23 cellular contexts compared by ENCODE assay signal in the genomic region with DNA sequence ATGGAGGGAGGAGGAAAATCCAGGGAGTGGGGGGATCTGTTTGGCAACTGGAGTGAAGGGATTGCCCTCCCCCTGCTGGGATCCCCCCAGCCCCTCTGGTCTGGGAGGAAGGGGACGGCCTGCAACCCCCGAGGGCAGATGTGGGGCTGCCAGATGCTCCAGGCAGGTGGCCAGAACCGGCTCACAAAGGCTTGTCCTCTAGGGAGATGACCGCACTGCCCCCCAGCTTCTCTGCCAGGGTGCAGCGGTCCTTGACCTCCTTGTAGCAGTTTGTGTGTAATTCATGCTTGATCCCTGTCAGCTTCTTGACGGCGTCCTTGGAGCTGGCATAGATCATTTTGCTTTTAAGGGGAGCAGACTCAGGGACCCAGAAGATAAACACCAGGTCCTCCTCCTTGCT.
"Had no signal": no experiment of that assay in that cellular context is flagged by ENCODE, and none has a peak within 500 bp of the region (broad histone marks: within the 10 kb centered on the region; RNA-seq: fewer than 3 reads in every experiment).

No MANE protein-coding gene starts in this region.

- ATAC-seq: activated CD4-positive, CD25-positive, alpha-beta regulatory T cell treated with anti-CD3 and anti-CD28 coated beads, Interleukin-2, amount 50 U/mL, for 24 hours; activated CD8-positive, alpha-beta memory T cell treated with anti-CD3 and anti-CD28 coated beads, Interleukin-2, amount 10 ng/mL, durations not matched to agents 7 days and 5 days; body of pancreas; esophagus mucosa had no signal

- H3K4me3 ChIP-seq: body of pancreas, cardiac muscle cell, left ventricle myocardium inferior, spleen had no signal

- H3K9me3 Mint-ChIP-seq: activated CD4-positive, alpha-beta memory T cell treated with anti-CD3 and anti-CD28 coated beads, Interleukin-2, amount 10 ng/mL, durations not matched to agents 7 days and 5 days; activated CD4-positive, alpha-beta T cell treated with anti-CD3 and anti-CD28 coated beads, Interleukin-2, amount 10 ng/mL, durations not matched to agents 24 days and 14 days; activated naive CD4-positive, alpha-beta T cell treated with anti-CD3 and anti-CD28 coated beads, Interleukin-2, amount 50 U/mL, for 24 hours; activated T-helper 1 cell treated with anti-CD3 and anti-CD28 coated beads, Interleukin-12 subunit alpha, Interleukin-12 subunit beta, Interleukin-2, Interleukin-4 antibody, amounts not matched to agents 30 ng/mL and 10 ng/mL and 1 ng/mL, durations not matched to agents 14 hours and 24 hours and 36 hours; nephron progenitor cell had no signal

- H3K4me1 ChIP-seq: spleen had no signal

- H3K27ac ChIP-seq: body of pancreas, cardiac muscle cell, left ventricle myocardium inferior, spleen had no signal

- H3K4me3 Mint-ChIP-seq: activated CD4-positive, alpha-beta memory T cell treated with anti-CD3 and anti-CD28 coated beads, Interleukin-2, amount 10 ng/mL, durations not matched to agents 7 days and 5 days; activated CD4-positive, alpha-beta T cell treated with anti-CD3 and anti-CD28 coated beads, Interleukin-2, amount 10 ng/mL, durations not matched to agents 24 days and 14 days; activated CD8-positive, alpha-beta memory T cell treated with anti-CD3 and anti-CD28 coated beads, Interleukin-2, amount 10 ng/mL, durations not matched to agents 7 days and 5 days; activated naive CD4-positive, alpha-beta T cell treated with anti-CD3 and anti-CD28 coated beads, Interleukin-2, amount 50 U/mL, for 24 hours; activated T-helper 1 cell treated with anti-CD3 and anti-CD28 coated beads, Interleukin-12 subunit alpha, Interleukin-12 subunit beta, Interleukin-2, Interleukin-4 antibody, amounts not matched to agents 30 ng/mL and 10 ng/mL and 1 ng/mL, durations not matched to agents 14 hours and 24 hours and 36 hours; nephron progenitor cell had no signal

- H3K27me3 ChIP-seq: body of pancreas, cardiac muscle cell, spleen had no signal

- H3K9me3 ChIP-seq: body of pancreas, left ventricle myocardium inferior, spleen had no signal

- H3K36me3 Mint-ChIP-seq: activated CD8-positive, alpha-beta memory T cell treated with anti-CD3 and anti-CD28 coated beads, Interleukin-2, amount 10 ng/mL, durations not matched to agents 7 days and 5 days; activated naive CD4-positive, alpha-beta T cell treated with anti-CD3 and anti-CD28 coated beads, Interleukin-2, amount 50 U/mL, for 24 hours had no signal

- H3K36me3 ChIP-seq: cardiac muscle cell, left ventricle myocardium inferior, spleen had no signal

- DNase-seq: activated CD4-positive, alpha-beta memory T cell treated with anti-CD3 and anti-CD28 coated beads, Interleukin-2, amount 10 ng/mL, durations not matched to agents 7 days and 5 days; activated CD4-positive, alpha-beta T cell treated with anti-CD3 and anti-CD28 coated beads, Interleukin-2, amount 10 ng/mL, durations not matched to agents 24 days and 14 days; activated CD8-positive, alpha-beta memory T cell treated with anti-CD3 and anti-CD28 coated beads, Interleukin-2, amount 10 ng/mL, durations not matched to agents 7 days and 5 days; activated gamma-delta T cell; activated T-cell treated with anti-CD3 and anti-CD28 coated beads for 4 hours; body of pancreas; effector memory CD4-positive, alpha-beta T cell; foreskin melanocyte; hippocampal formation; kidney glomerular epithelial cell; left ventricle myocardium inferior; mammary epithelial cell; nephron progenitor cell; occipital lobe; spleen; stimulated activated CD4-positive, alpha-beta T cell treated with anti-CD3 and anti-CD28 coated beads, Interleukin-4, amount 100 ng/mL, for 1 hour; stimulated activated naive CD4-positive, alpha-beta T cell; T-helper 2 cell had no signal

- H3K4me1 Mint-ChIP-seq: activated CD4-positive, alpha-beta memory T cell treated with anti-CD3 and anti-CD28 coated beads, Interleukin-2, amount 10 ng/mL, durations not matched to agents 7 days and 5 days; activated CD4-positive, alpha-beta T cell treated with anti-CD3 and anti-CD28 coated beads, Interleukin-2, amount 10 ng/mL, durations not matched to agents 24 days and 14 days; activated CD8-positive, alpha-beta memory T cell treated with anti-CD3 and anti-CD28 coated beads, Interleukin-2, amount 10 ng/mL, durations not matched to agents 7 days and 5 days; activated naive CD4-positive, alpha-beta T cell treated with anti-CD3 and anti-CD28 coated beads, Interleukin-2, amount 50 U/mL, for 24 hours had no signal

- H3K27ac Mint-ChIP-seq: activated CD4-positive, alpha-beta memory T cell treated with anti-CD3 and anti-CD28 coated beads, Interleukin-2, amount 10 ng/mL, durations not matched to agents 7 days and 5 days; activated CD4-positive, alpha-beta T cell treated with anti-CD3 and anti-CD28 coated beads, Interleukin-2, amount 10 ng/mL, durations not matched to agents 24 days and 14 days; activated CD8-positive, alpha-beta memory T cell treated with anti-CD3 and anti-CD28 coated beads, Interleukin-2, amount 10 ng/mL, durations not matched to agents 7 days and 5 days; activated naive CD4-positive, alpha-beta T cell treated with anti-CD3 and anti-CD28 coated beads, Interleukin-2, amount 50 U/mL, for 24 hours; activated T-helper 1 cell treated with anti-CD3 and anti-CD28 coated beads, Interleukin-12 subunit alpha, Interleukin-12 subunit beta, Interleukin-2, Interleukin-4 antibody, amounts not matched to agents 30 ng/mL and 10 ng/mL and 1 ng/mL, durations not matched to agents 14 hours and 24 hours and 36 hours; nephron progenitor cell had no signal
